Comparison of ENCODE assay signal across 1 cellular context in the genomic region with DNA sequence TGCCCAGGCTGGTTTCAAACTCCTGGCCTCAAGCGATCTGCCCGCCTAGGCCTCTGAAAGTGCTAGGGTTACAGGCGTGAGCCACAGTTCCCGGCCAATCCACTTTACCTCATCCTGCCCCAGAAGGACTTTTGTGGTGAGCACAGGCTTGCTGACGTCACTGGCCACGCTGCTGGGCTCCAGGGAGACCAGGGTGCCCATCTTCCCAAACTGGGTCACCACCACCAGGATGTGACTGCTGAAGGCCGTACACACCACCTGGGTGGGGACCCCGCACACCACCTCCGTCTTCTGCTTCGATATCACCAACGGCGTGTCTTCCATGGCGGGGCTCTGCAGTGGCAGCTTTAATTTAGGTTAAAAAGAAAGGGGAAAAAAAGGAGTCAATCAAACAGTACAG.
TF ChIP-seq lines count a peak whose summit lies in the region.

No MANE protein-coding gene starts in this region.

TF ChIP-seq in IMR-90, 13 proteins besides CTCF, POLR2A, EP300 and RAD21 (continued from another document):
- TF ChIP-seq, protein P1, sequence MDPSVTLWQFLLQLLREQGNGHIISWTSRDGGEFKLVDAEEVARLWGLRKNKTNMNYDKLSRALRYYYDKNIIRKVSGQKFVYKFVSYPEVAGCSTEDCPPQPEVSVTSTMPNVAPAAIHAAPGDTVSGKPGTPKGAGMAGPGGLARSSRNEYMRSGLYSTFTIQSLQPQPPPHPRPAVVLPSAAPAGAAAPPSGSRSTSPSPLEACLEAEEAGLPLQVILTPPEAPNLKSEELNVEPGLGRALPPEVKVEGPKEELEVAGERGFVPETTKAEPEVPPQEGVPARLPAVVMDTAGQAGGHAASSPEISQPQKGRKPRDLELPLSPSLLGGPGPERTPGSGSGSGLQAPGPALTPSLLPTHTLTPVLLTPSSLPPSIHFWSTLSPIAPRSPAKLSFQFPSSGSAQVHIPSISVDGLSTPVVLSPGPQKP (IDR thresholded peaks at IDR 0.05; ENCODE audit: borderline replicate concordance, low read depth, low read length): no peak
TF ChIP-seq in IMR-90: peak in this region for 0.
